ENCODE assay signal across 30 cellular contexts in the genomic region with DNA sequence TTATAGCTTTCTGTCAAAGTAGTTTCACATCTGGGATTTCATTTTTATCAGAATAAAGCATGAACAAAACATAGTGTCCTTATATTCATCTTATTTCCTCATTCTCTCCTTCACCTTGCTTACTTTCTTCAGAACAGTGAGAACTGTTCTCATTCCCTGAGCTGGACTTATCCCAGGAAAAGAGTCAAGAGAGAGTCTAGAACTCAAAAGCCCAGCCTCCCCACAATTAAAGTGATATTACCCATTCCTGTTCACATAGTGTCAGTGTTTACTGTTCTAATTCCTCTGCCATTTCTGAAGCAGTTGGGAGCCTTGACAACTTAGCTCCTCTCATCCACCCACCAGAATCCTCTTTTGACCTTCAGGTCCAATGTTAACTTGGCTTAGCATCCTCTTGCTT. TPM values are rescaled to one million over a fixed set of nuclear protein-coding genes. Genes with fewer than 3 reads are reported as not detected.
"Had no signal": no experiment of that assay in that cellular context is flagged by ENCODE, and none has a peak within 500 bp of the region (broad histone marks: within the 10 kb centered on the region; RNA-seq: fewer than 3 reads in every experiment).

No MANE protein-coding gene starts in this region.

- H3K27me3 Mint-ChIP-seq: activated CD8-positive, alpha-beta T cell treated with anti-CD3 and anti-CD28 coated beads for 36 hours; activated naive CD8-positive, alpha-beta T cell treated with anti-CD3 and anti-CD28 coated beads for 36 hours; activated T-helper 17 cell treated with anti-CD3 and anti-CD28 coated beads, Interleukin-2, amount 50 U/mL, for 72 hours; central memory CD8-positive, alpha-beta T cell had no signal

- H3K4me1 ChIP-seq: SJSA1 had no signal

- ATAC-seq: activated CD8-positive, alpha-beta T cell treated with anti-CD3 and anti-CD28 coated beads for 36 hours; activated T-cell treated with anti-CD3 and anti-CD28 coated beads, Interleukin-2, amount 50 U/mL, for 72 hours; activated T-helper 17 cell treated with anti-CD3 and anti-CD28 coated beads, Interleukin-2, amount 50 U/mL, for 72 hours; Panc1; SK-N-SH treated with all-trans-retinoic acid at 6 μM for 48 hours had no signal

- H3K4me3 Mint-ChIP-seq: activated CD4-positive, alpha-beta T cell treated with anti-CD3 and anti-CD28 coated beads, Interleukin-2, amount 10 ng/mL, durations not matched to agents 24 days and 14 days; activated CD8-positive, alpha-beta T cell treated with anti-CD3 and anti-CD28 coated beads for 36 hours; activated naive CD8-positive, alpha-beta T cell treated with anti-CD3 and anti-CD28 coated beads for 36 hours; activated T-cell treated with anti-CD3 and anti-CD28 coated beads, Interleukin-2, amount 50 U/mL, for 72 hours; activated T-helper 17 cell treated with anti-CD3 and anti-CD28 coated beads, Interleukin-2, amount 50 U/mL, for 72 hours; central memory CD8-positive, alpha-beta T cell had no signal

- H3K36me3 ChIP-seq: cardiac muscle cell, SJSA1 had no signal

- H3K36me3 Mint-ChIP-seq: activated naive CD8-positive, alpha-beta T cell treated with anti-CD3 and anti-CD28 coated beads for 36 hours had no signal

- H3K9me3 Mint-ChIP-seq: activated CD4-positive, alpha-beta T cell treated with anti-CD3 and anti-CD28 coated beads, Interleukin-2, amount 10 ng/mL, durations not matched to agents 24 days and 14 days; activated CD8-positive, alpha-beta T cell treated with anti-CD3 and anti-CD28 coated beads for 36 hours; activated naive CD8-positive, alpha-beta T cell treated with anti-CD3 and anti-CD28 coated beads for 36 hours; activated T-cell treated with anti-CD3 and anti-CD28 coated beads, Interleukin-2, amount 50 U/mL, for 72 hours; activated T-helper 17 cell treated with anti-CD3 and anti-CD28 coated beads, Interleukin-2, amount 50 U/mL, for 72 hours; central memory CD8-positive, alpha-beta T cell had no signal

- H3K9me3 ChIP-seq: SJSA1 had no signal

- H3K9ac ChIP-seq: KMS-11 had no signal

- H3K4me2 ChIP-seq: KMS-11 had no signal

- DNase-seq: activated CD4-positive, alpha-beta T cell treated with anti-CD3 and anti-CD28 coated beads, Interleukin-2, amount 10 ng/mL, durations not matched to agents 24 days and 14 days; activated CD4-positive, alpha-beta T cell treated with anti-CD3 and anti-CD28 coated beads, Interleukin-2, amount 50 U/mL, for 4 hours; activated CD8-positive, alpha-beta T cell treated with anti-CD3 and anti-CD28 coated beads for 36 hours; activated effector memory CD4-positive, alpha-beta T cell treated with anti-CD3 and anti-CD28 coated beads, Interleukin-2, amount 50 U/mL, for 16 hours; activated naive CD4-positive, alpha-beta T cell; activated naive CD4-positive, alpha-beta T cell treated with anti-CD3 and anti-CD28 coated beads, Interleukin-2, amount 50 U/mL, for 16 hours; activated naive CD8-positive, alpha-beta T cell treated with anti-CD3 and anti-CD28 coated beads for 36 hours; activated T-cell treated with anti-CD3 and anti-CD28 coated beads, Interleukin-2, amount 50 U/mL, for 1 hour; activated T-cell treated with anti-CD3 and anti-CD28 coated beads, Interleukin-2, amount 50 U/mL, for 72 hours; amniotic stem cell; aorta; NCI-H1048; NCI-H1105 treated with DMSO at 0.1 percent for 48 hours; NCI-H1436; NCI-H1694 treated with DMSO at 0.1 percent for 48 hours; NCI-H2029; NCI-H345; NCI-H524 treated with DMSO at 0.1 percent for 48 hours; SHP77 treated with DMSO at 0.1 percent for 48 hours; T1000 had no signal

- H3K27me3 ChIP-seq: cardiac muscle cell, SJSA1 had no signal

- H3K27ac ChIP-seq: cardiac muscle cell, KMS-11, SJSA1 had no signal

- H3K4me3 ChIP-seq: cardiac muscle cell, SJSA1 had no signal

- H3K27ac Mint-ChIP-seq: activated CD4-positive, alpha-beta T cell treated with anti-CD3 and anti-CD28 coated beads, Interleukin-2, amount 10 ng/mL, durations not matched to agents 24 days and 14 days; activated CD8-positive, alpha-beta T cell treated with anti-CD3 and anti-CD28 coated beads for 36 hours; activated naive CD8-positive, alpha-beta T cell treated with anti-CD3 and anti-CD28 coated beads for 36 hours; activated T-cell treated with anti-CD3 and anti-CD28 coated beads, Interleukin-2, amount 50 U/mL, for 72 hours; activated T-helper 17 cell treated with anti-CD3 and anti-CD28 coated beads, Interleukin-2, amount 50 U/mL, for 72 hours had no signal

- H3K4me1 Mint-ChIP-seq: activated CD4-positive, alpha-beta T cell treated with anti-CD3 and anti-CD28 coated beads, Interleukin-2, amount 10 ng/mL, durations not matched to agents 24 days and 14 days; activated naive CD8-positive, alpha-beta T cell treated with anti-CD3 and anti-CD28 coated beads for 36 hours; activated T-helper 17 cell treated with anti-CD3 and anti-CD28 coated beads, Interleukin-2, amount 50 U/mL, for 72 hours; central memory CD8-positive, alpha-beta T cell had no signal

RNA-seq across cellular contexts. Expression of gene RASSF6, which starts 42.9 kb away (rescaled TPM):
- total RNA-seq: activated CD4-positive, alpha-beta T cell treated with anti-CD3 and anti-CD28 coated beads, Interleukin-2, amount 10 ng/mL, durations not matched to agents 24 days and 14 days; activated CD8-positive, alpha-beta memory T cell treated with anti-CD3 and anti-CD28 coated beads for 36 hours; activated CD8-positive, alpha-beta T cell treated with anti-CD3 and anti-CD28 coated beads for 36 hours; activated naive CD8-positive, alpha-beta T cell treated with anti-CD3 and anti-CD28 coated beads for 36 hours; aorta; cardiac muscle cell; SJSA1; T-helper 1 cell treated with Interleukin-12 subunit alpha and Interleukin-12 subunit beta and Interleukin-4 antibody, amounts not matched to agents 30 ng/mL and 1 ng/mL, for 36 hours; T-helper 2 cell treated with Interferon-gamma antibody and Interleukin-4, amounts not matched to agents 100 ng/mL and 5 ng/mL, for 36 hours had no signal
